Comparison of ENCODE assay signal across 14 cellular contexts in genomic region chr5:173408946-173409345, GRCh38.
A peak's percentile ranks its signal among the peaks of the same experiment; 100 is the strongest.
DNase-seq lines count a peak whose midpoint lies in the region; ATAC-seq, FAIRE-seq and TF ChIP-seq lines count a peak whose summit lies in the region.
"Had no signal": no experiment of that assay in that cellular context is flagged by ENCODE, and none has a peak within 500 bp of the region (broad histone marks: within the 10 kb centered on the region; RNA-seq: fewer than 3 reads in every experiment).

No MANE protein-coding gene starts in this region.

- no peaks in the 10 kb centered on the region for H3K9me2 ChIP-seq in PC-3 (replicated peaks; ENCODE audit: low read length)

- peak; percentile 2 for DNase-seq in HT-29 (ENCODE audit: low spot score)
- no peak for DNase-seq in PC-3
- no peak for DNase-seq in K562 (ENCODE audit: extremely low read depth in 1 of 4, low spot score in 3 of 4)
- DNase-seq in foreskin keratinocyte = no peak
- no peak for DNase-seq in SKM-1 (lab: John Stamatoyannopoulos, UW; ENCODE audit: unreplicated experiment)
- no peak for DNase-seq in HTR-8/SVneo (ENCODE audit: insufficient read length, low spot score)
- no peak for DNase-seq in left ventricle myocardium inferior
- DNase-seq in dorsolateral prefrontal cortex = no peak
- DNase-seq: AML-193; CD8-positive, alpha-beta memory T cell; GF-D8 had no signal

- BruUV-seq in PC-3 (replicated peaks; lab: Mats Ljungman, UMichigan) = no TSS peak
- BruUV-seq in K562 (replicated peaks; lab: Mats Ljungman, UMichigan) = no TSS peak

- FAIRE-seq in K562 (lab: Jason Lieb, UNC) = no peak
- no peak for FAIRE-seq in HTR-8/SVneo (lab: Jason Lieb, UNC)
- FAIRE-seq: H1 had no signal

- 0% methylated on average over 1 of the region's 1 CpG for WGBS in K562 (ENCODE audit: insufficient coverage, low coverage, missing lambda C conversion rate)

- H3K9ac ChIP-seq in PC-3 (ENCODE audit: low read length) (peak overlapping the region; percentile 26), K562 (ENCODE audit: insufficient read depth in 1 of 2, low read depth in 2 of 2, low read length in 2 of 2) (no peak overlapping the region)
- H3K9ac ChIP-seq: BLaER1 had no signal

- intact Hi-C loops in PC-3 (cut with micrococcal nuclease) = no loop called here
- intact Hi-C loops in K562 (cut with micrococcal nuclease) = no loop called here
- intact Hi-C loops in left ventricle myocardium inferior (cut with micrococcal nuclease) = no loop called here
- intact Hi-C loops in dorsolateral prefrontal cortex (cut with DNase I) = no loop called here

- H3K4me3 ChIP-seq in PC-3 (ENCODE audit: low read length) = peak overlapping the region; percentile 55
- H3K4me3 ChIP-seq in K562 = no peak overlapping the region
- H3K4me3 ChIP-seq in left ventricle myocardium inferior = no peak overlapping the region
- no peak overlapping the region for H3K4me3 ChIP-seq in dorsolateral prefrontal cortex
- H3K4me3 ChIP-seq: BLaER1, HAP-1 had no signal

- ATAC-seq in PC-3 (peak; percentile 40; the same call in 1 of the 2 replicates), K562 (no peak), foreskin keratinocyte (no peak)

- in situ Hi-C loops in K562 (cut with MboI) = no loop called here

- H3K9me3 ChIP-seq in PC-3 (ENCODE audit: low read length) = no peaks in the 10 kb centered on the region
- H3K9me3 ChIP-seq in K562 (replicated peaks; ENCODE audit: control insufficient read depth, insufficient read depth, low read depth, low read length) = no peaks in the 10 kb centered on the region
- no peaks in the 10 kb centered on the region for H3K9me3 ChIP-seq in left ventricle myocardium inferior (replicated peaks)
- H3K9me3 ChIP-seq: BLaER1, HAP-1 had no signal

- H3K27ac ChIP-seq in PC-3 (ENCODE audit: low read length) (no peak overlapping the region), K562 (ENCODE audit: extremely low read depth, low read depth, low read length) (no peak overlapping the region), foreskin keratinocyte (peak overlapping the region; percentile 7), left ventricle myocardium inferior (replicated peaks) (no peak overlapping the region), dorsolateral prefrontal cortex (no peak overlapping the region)
- H3K27ac ChIP-seq: BLaER1 had no signal

- H3K4me2 ChIP-seq in PC-3 (ENCODE audit: low read length) = peak overlapping the region; percentile 72
- H3K4me2 ChIP-seq in K562 (ENCODE audit: insufficient read depth, low read length) = no peak overlapping the region
- H3K4me2 ChIP-seq: BLaER1 had no signal

- H2AFZ ChIP-seq in PC-3 (ENCODE audit: low read length) (peak overlapping the region; percentile 49; the same call in 1 of the 2 replicates), K562 (ENCODE audit: low read depth, low read length) (no peak overlapping the region)

- CTCF ChIA-PET in PC-3 (lab: Charles Lee) (no interaction called here), K562 (lab: Yijun Ruan, JAX; ENCODE audit: low intra/inter-chr PET ratio) (no interaction called here)

- H3K36me3 ChIP-seq in PC-3 (ENCODE audit: low read depth, low read length) (no peaks in the 10 kb centered on the region), K562 (ENCODE audit: control insufficient read depth, insufficient read depth, low read length) (no peaks in the 10 kb centered on the region), left ventricle myocardium inferior (no peaks in the 10 kb centered on the region)
- H3K36me3 ChIP-seq: BLaER1, HAP-1 had no signal

- no peaks in the 10 kb centered on the region for H3K27me3 ChIP-seq in PC-3 (ENCODE audit: low read length)
- peaks cover 10 to 38% of the 10 kb centered on the region in 2 experiments for H3K27me3 ChIP-seq in K562 (ENCODE audit: control insufficient read depth in 2 of 2, insufficient read depth in 2 of 2, low read length in 2 of 2)
- no peaks in the 10 kb centered on the region for H3K27me3 ChIP-seq in foreskin keratinocyte
- no peaks in the 10 kb centered on the region for H3K27me3 ChIP-seq in left ventricle myocardium inferior (ENCODE audit: low read depth)
- H3K27me3 ChIP-seq in dorsolateral prefrontal cortex = no peaks in the 10 kb centered on the region
- H3K27me3 ChIP-seq: BLaER1 had no signal

- H3K9me1 ChIP-seq in K562 (ENCODE audit: control insufficient read depth, insufficient read depth, low read length) = no peaks in the 10 kb centered on the region

- H3K79me2 ChIP-seq in PC-3 (ENCODE audit: low read length) = no peaks in the 10 kb centered on the region
- H3K79me2 ChIP-seq in K562 (ENCODE audit: control insufficient read depth, insufficient read depth, low read length) = no peaks in the 10 kb centered on the region

- no peak for TF ChIP-seq CTCF in PC-3 (conservative IDR thresholded peaks at IDR 0.05; ENCODE audit: low read depth, low read length)
- TF ChIP-seq CTCF in K562 (IDR thresholded peaks at IDR 0.05 in 2 of 3, conservative IDR thresholded peaks at IDR 0.05 in 1 of 3; ENCODE audit: insufficient read depth in 2 of 3, low read depth in 1 of 3, low read length in 3 of 3) = no peak
- no peak for TF ChIP-seq CTCF in foreskin keratinocyte (conservative IDR thresholded peaks at IDR 0.05)
- no peak for TF ChIP-seq CTCF in left ventricle myocardium inferior (IDR thresholded peaks at IDR 0.05; ENCODE audit: borderline replicate concordance)
- no peak for TF ChIP-seq CTCF in dorsolateral prefrontal cortex (IDR thresholded peaks at IDR 0.05 in 54 of 56, conservative IDR thresholded peaks at IDR 0.05 in 2 of 56; ENCODE audit: low read depth in 1 of 56, partially characterized antibody in 56 of 56)

- H3K4me1 ChIP-seq in PC-3 (ENCODE audit: insufficient read depth, low read length) (peaks cover 5% of the 10 kb centered on the region), K562 (replicated peaks in 1 of 2; ENCODE audit: control insufficient read depth in 2 of 2, insufficient read depth in 2 of 2, low read length in 2 of 2) (no peaks in the 10 kb centered on the region), foreskin keratinocyte (peaks cover 4% of the 10 kb centered on the region), left ventricle myocardium inferior (no peaks in the 10 kb centered on the region)
- H3K4me1 ChIP-seq: HAP-1 had no signal

- H4K20me1 ChIP-seq in PC-3 (ENCODE audit: low read length) (no peaks in the 10 kb centered on the region), K562 (replicated peaks; ENCODE audit: control insufficient read depth, insufficient read depth, low read length) (no peaks in the 10 kb centered on the region)
- H4K20me1 ChIP-seq: BLaER1 had no signal

- TF ChIP-seq POLR2A in K562 (conservative IDR thresholded peaks at IDR 0.05) = no peak

- POLR2A ChIA-PET in PC-3 (lab: Charles Lee; ENCODE audit: unreplicated experiment) = interaction anchor here (0.5 to 0.6 kb wide), 2 partner anchors 107 to 267 kb away, joined by 3 to 16 read pairs; no protein-coding TSS in a partner anchor
- POLR2A ChIA-PET in K562 (lab: Yijun Ruan, JAX) = interaction anchor here (0.7 kb wide), 1 partner anchor 638 kb away, joined by 3 read pairs; no protein-coding TSS in a partner anchor

- no peak for TF ChIP-seq EP300 in K562 (IDR thresholded peaks at IDR 0.05; ENCODE audit: low read length)

- TF ChIP-seq RAD21 in K562 (CRISPR knock-in tag; conservative IDR thresholded peaks at IDR 0.05 in 1 of 2, IDR thresholded peaks at IDR 0.05 in 1 of 2) = no peak

- H3F3A ChIP-seq in PC-3 (ENCODE audit: low read length, unreplicated experiment) = no peaks in the 10 kb centered on the region

TF ChIP-seq in K562, 482 proteins besides CTCF, POLR2A, EP300 and RAD21:
- TF ChIP-seq FOXM1 (IDR thresholded peaks at IDR 0.05; ENCODE audit: low read depth) = no peak
- no peak for TF ChIP-seq FOXM1 (CRISPR knock-in tag; IDR thresholded peaks at IDR 0.05; ENCODE audit: low read depth)
- no peak for TF ChIP-seq HOMEZ (CRISPR knock-in tag; IDR thresholded peaks at IDR 0.05)
- TF ChIP-seq MYBL2 (IDR thresholded peaks at IDR 0.05; ENCODE audit: low read depth) = no peak
- TF ChIP-seq MYBL2 (CRISPR knock-in tag; IDR thresholded peaks at IDR 0.05; ENCODE audit: borderline replicate concordance) = no peak
- TF ChIP-seq RBBP5 (IDR thresholded peaks at IDR 0.05; ENCODE audit: borderline replicate concordance, insufficient read depth, low read length, poor library complexity, severe bottlenecking) = no peak
- no peak for TF ChIP-seq PCBP1 (IDR thresholded peaks at IDR 0.05; ENCODE audit: low read depth, low read length, poor library complexity, severe bottlenecking)
- TF ChIP-seq, protein P1, sequence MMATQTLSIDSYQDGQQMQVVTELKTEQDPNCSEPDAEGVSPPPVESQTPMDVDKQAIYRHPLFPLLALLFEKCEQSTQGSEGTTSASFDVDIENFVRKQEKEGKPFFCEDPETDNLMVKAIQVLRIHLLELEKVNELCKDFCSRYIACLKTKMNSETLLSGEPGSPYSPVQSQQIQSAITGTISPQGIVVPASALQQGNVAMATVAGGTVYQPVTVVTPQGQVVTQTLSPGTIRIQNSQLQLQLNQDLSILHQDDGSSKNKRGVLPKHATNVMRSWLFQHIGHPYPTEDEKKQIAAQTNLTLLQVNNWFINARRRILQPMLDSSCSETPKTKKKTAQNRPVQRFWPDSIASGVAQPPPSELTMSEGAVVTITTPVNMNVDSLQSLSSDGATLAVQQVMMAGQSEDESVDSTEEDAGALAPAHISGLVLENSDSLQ (IDR thresholded peaks at IDR 0.05) = no peak
- peak; percentile 3 for TF ChIP-seq TAF9B (IDR thresholded peaks at IDR 0.05; ENCODE audit: partially characterized antibody)
TF ChIP-seq in K562: peak in this region for 1.
